ENCODE assay signal across 16 cellular contexts in the genomic region with DNA sequence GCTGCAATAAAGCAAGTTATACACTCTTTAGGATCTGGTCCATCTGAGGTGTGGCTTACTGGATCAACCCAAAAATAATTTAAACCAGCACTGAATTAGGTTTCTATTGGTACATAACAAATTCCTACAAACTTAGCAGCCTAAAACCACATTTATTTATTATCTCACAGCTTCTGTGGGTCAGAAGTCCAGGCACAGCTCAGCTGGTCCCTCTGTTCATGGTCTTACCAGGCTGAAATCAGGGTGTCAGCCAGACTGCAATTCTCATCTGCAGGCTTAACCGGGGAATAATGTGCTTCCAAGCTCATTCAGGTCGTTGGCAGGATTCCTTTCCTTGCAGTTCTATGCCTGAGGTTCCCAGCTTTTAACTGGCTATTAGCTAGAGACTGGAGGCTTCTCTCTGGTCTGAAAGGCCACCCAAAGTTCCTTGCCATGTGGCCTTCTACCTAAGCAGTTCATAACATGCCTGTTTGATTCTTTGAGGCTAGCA.
A peak's percentile ranks its signal among the peaks of the same experiment; 100 is the strongest.
DNase-seq lines count a peak whose midpoint lies in the region; TF ChIP-seq lines count a peak whose summit lies in the region.
"Had no signal": no experiment of that assay in that cellular context is flagged by ENCODE, and none has a peak within 500 bp of the region (broad histone marks: within the 10 kb centered on the region; RNA-seq: fewer than 3 reads in every experiment).

No MANE protein-coding gene starts in this region.

- H3K36me3 ChIP-seq in BE2C = no peaks in the 10 kb centered on the region
- H3K36me3 ChIP-seq: HAP-1 had no signal

- no peaks in the 10 kb centered on the region for H3K27me3 ChIP-seq in BE2C

- no peak for TF ChIP-seq CTCF in astrocyte of the cerebellum (IDR thresholded peaks at IDR 0.05; ENCODE audit: low read depth, low read length, missing control alignments)
- no peak for TF ChIP-seq CTCF in BE2C (IDR thresholded peaks at IDR 0.05; ENCODE audit: low read depth, low read length)

- no peaks in the 10 kb centered on the region for H3K4me1 ChIP-seq in BE2C
- H3K4me1 ChIP-seq: HAP-1 had no signal

- DNase-seq in G401 (ENCODE audit: low spot score) (peak; percentile 85), astrocyte of the cerebellum (ENCODE audit: low read depth) (peak; percentile 32), cerebellum (ENCODE audit: low spot score) (peak; percentile 48), GDM1 (lab: John Stamatoyannopoulos, UW) (no peak), BE2C (no peak), NOMO-1 (lab: John Stamatoyannopoulos, UW; ENCODE audit: unreplicated experiment in 2 of 2) (no peak)
- no peak for DNase-seq in activated CD4-positive, alpha-beta T cell treated with anti-CD3 and anti-CD28 coated beads, Interleukin-2, amount 50 U/mL, for 4 hours
- DNase-seq: Calu3; CD4-positive, alpha-beta memory T cell; COR-L47; DMS53; DMS79 treated with DMSO at 0.1 percent for 48 hours; GOT3; HFFc6 had no signal

- no peaks in the 10 kb centered on the region for H3K9me3 ChIP-seq in BE2C
- H3K9me3 ChIP-seq: HAP-1 had no signal

- in situ Hi-C loops in G401 (cut with HindIII; ENCODE audit: low sequenced_read_pairs) (no loop called here), astrocyte of the cerebellum (cut with HindIII; ENCODE audit: low sequenced_read_pairs) (no loop called here)

- no peak overlapping the region for H3K4me3 ChIP-seq in astrocyte of the cerebellum (ENCODE audit: low read depth, low read length)
- H3K4me3 ChIP-seq in BE2C (ENCODE audit: low read depth, low read length) = no peak overlapping the region
- H3K4me3 ChIP-seq: GM12878, HAP-1 had no signal

Comparison
In these comparisons a context has a peak if more than half of its experiments do, and no peak if none do; other contexts are left out.
1. DNase-seq: peak in G401 (single experiment), astrocyte of the cerebellum (single experiment) and cerebellum (single experiment); none in GDM1 (single experiment), activated CD4-positive, alpha-beta T cell treated with anti-CD3 and anti-CD28 coated beads, Interleukin-2, amount 50 U/mL, for 4 hours (0 of 2), BE2C (single experiment) and NOMO-1 (0 of 2).